1 cellular context compared by ENCODE assay signal in genomic region chr15:101246824-101247745, GRCh38.
TF ChIP-seq lines count a peak whose summit lies in the region.

No MANE protein-coding gene starts in this region.

TF ChIP-seq in IMR-90, 13 proteins besides CTCF, POLR2A, EP300 and RAD21 (continued from another document):
- no peak for TF ChIP-seq ELK1 (IDR thresholded peaks at IDR 0.05; ENCODE audit: borderline replicate concordance, low read depth, low read length)
- TF ChIP-seq CEBPB (IDR thresholded peaks at IDR 0.05; ENCODE audit: low read depth, low read length): no peak
- no peak for TF ChIP-seq RFX5 (IDR thresholded peaks at IDR 0.05; ENCODE audit: low read depth, low read length)
- no peak for TF ChIP-seq BHLHE40 (IDR thresholded peaks at IDR 0.05; ENCODE audit: low read depth, low read length)
- TF ChIP-seq MXI1 (IDR thresholded peaks at IDR 0.05; ENCODE audit: borderline replicate concordance, low read depth, low read length): no peak
- TF ChIP-seq RCOR1 (IDR thresholded peaks at IDR 0.05; ENCODE audit: insufficient replicate concordance, low read length): no peak
- no peak for TF ChIP-seq MAFK (IDR thresholded peaks at IDR 0.05; ENCODE audit: low read depth, low read length)
- TF ChIP-seq SMC3 (IDR thresholded peaks at IDR 0.05; ENCODE audit: low read depth, low read length): no peak
- TF ChIP-seq NFE2L2 (IDR thresholded peaks at IDR 0.05; ENCODE audit: low read depth, low read length): no peak
- no peak for TF ChIP-seq USF2 (IDR thresholded peaks at IDR 0.05; ENCODE audit: low read depth, low read length)
- TF ChIP-seq FOS (IDR thresholded peaks at IDR 0.05; ENCODE audit: low read depth, low read length): no peak
